24 cellular contexts compared by ENCODE assay signal in the genomic region with DNA sequence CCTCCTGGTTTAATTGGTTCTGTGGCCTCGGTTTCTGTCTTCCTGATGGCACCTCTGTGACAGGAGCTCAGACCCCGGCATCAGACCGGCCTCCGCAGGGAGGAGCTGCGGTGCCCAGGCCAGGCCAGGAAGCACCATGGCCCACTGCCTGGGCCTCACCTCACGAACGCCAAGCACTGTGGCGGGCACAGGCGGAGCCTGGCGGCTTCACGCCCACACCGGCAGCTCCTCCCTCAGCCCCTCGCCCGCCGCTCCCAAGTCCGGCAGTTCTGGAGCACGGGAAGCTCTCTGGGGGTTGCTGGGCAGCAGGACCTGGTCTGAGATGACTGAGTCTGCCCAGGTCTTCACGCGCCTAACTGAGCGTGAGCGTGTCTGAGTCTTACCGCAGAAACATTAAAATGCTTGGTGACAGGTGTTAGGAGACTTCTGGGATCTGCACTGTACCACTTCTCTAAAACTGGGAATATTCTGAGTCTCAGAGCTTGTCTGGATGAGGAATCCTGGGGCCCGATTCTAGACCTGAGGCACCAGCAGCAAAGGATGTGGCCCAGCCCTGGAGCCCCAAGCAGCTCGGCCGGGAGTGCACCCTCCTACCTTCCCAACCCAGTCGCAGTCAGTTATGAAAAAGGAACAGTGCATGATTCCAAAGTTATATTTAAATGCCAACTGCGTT. TPM values are rescaled to one million over a fixed set of nuclear protein-coding genes. Genes with fewer than 3 reads are reported as not detected.
A peak's percentile ranks its signal among the peaks of the same experiment; 100 is the strongest.
DNase-seq lines count a peak whose midpoint lies in the region; ATAC-seq, FAIRE-seq and TF ChIP-seq lines count a peak whose summit lies in the region.
"Had no signal": no experiment of that assay in that cellular context is flagged by ENCODE, and none has a peak within 500 bp of the region (broad histone marks: within the 10 kb centered on the region; RNA-seq: fewer than 3 reads in every experiment).

No MANE protein-coding gene starts in this region.

- H3K9me3 ChIP-seq in pancreas: no peaks in the 10 kb centered on the region

- WGBS in pancreas, 2 donors: 42 to 44% methylated on average over 27 of the region's 27 CpGs

- H3K36me3 Mint-ChIP-seq in chondrocyte (ENCODE audit: low read depth): no peaks in the 10 kb centered on the region
- peaks cover 6 to 11% (median 7%) of the 10 kb centered on the region in 3 donors for H3K36me3 Mint-ChIP-seq in immature natural killer cell

- H3K27ac ChIP-seq in C4-2B: peak overlapping the region; percentile 98
- peak overlapping the region; percentile 73 to 93 (median 88) for H3K27ac ChIP-seq in pancreas
- H3K27ac ChIP-seq: cardiac muscle cell, parathyroid adenoma had no signal

- H3K27me3 ChIP-seq in pancreas: no peaks in the 10 kb centered on the region
- H3K27me3 ChIP-seq: cardiac muscle cell had no signal

- no peak for FAIRE-seq in pancreas (lab: Jason Lieb, UNC)

- peaks cover 48 to 66% (median 53%) of the 10 kb centered on the region in 3 donors for H3K4me1 ChIP-seq in pancreas
- H3K4me1 ChIP-seq: parathyroid adenoma had no signal

- peak; percentile 44 to 63 (median 62) for ATAC-seq in pancreas
- no peak for ATAC-seq in HG03039 (IDR thresholded peaks at IDR 0.05; ENCODE audit: unreplicated experiment)
- ATAC-seq: HCT116; naive thymus-derived CD4-positive, alpha-beta T cell; stimulated activated naive B cell treated with anti-CD40 and anti-IgM and Interleukin-4, amounts not matched to agents 10 μg/mL and 1 μg/mL and 100 μg/mL, for 72 hours had no signal

- peak overlapping the region in 1 of 4 donors; percentile 6 for H3K4me3 ChIP-seq in pancreas
- H3K4me3 ChIP-seq: cardiac muscle cell had no signal

- intact Hi-C loops in pancreas (cut with DNase I): no loop called here

- H3K4me1 Mint-ChIP-seq in chondrocyte (ENCODE audit: low read depth): peaks cover 4% of the 10 kb centered on the region
- H3K4me1 Mint-ChIP-seq in immature natural killer cell: peaks cover 12 to 13% of the 10 kb centered on the region in 2 donors

- H3K27me3 Mint-ChIP-seq in chondrocyte (ENCODE audit: low read depth) (peaks cover 4% of the 10 kb centered on the region), immature natural killer cell (ENCODE audit: low read depth in 3 of 3) (peaks cover 13 to 28% (median 16%) of the 10 kb centered on the region in 3 donors)
- H3K27me3 Mint-ChIP-seq: naive thymus-derived CD4-positive, alpha-beta T cell; stimulated activated naive B cell treated with anti-CD40 and anti-IgM and Interleukin-4, amounts not matched to agents 10 μg/mL and 1 μg/mL and 100 μg/mL, for 72 hours had no signal

- H3K27ac Mint-ChIP-seq in chondrocyte (ENCODE audit: unreplicated experiment) (no peak overlapping the region), immature natural killer cell (no peak overlapping the region)
- H3K27ac Mint-ChIP-seq: stimulated activated naive B cell treated with anti-CD40 and anti-IgM and Interleukin-4, amounts not matched to agents 10 μg/mL and 1 μg/mL and 100 μg/mL, for 72 hours had no signal

- H3K9me3 Mint-ChIP-seq in chondrocyte (ENCODE audit: low read depth) (peaks cover 5% of the 10 kb centered on the region), immature natural killer cell (peaks cover 2 to 5% (median 4%) of the 10 kb centered on the region in 6 donors)

- no peak for TF ChIP-seq CTCF in C4-2B (conservative IDR thresholded peaks at IDR 0.05)
- TF ChIP-seq CTCF in chondrocyte (IDR thresholded peaks at IDR 0.05): no peak
- TF ChIP-seq CTCF in pancreas (IDR thresholded peaks at IDR 0.05): no peak

- DNase-seq in NCI-H2029 (lab: John Stamatoyannopoulos, UW) (peak; percentile 60), chondrocyte (ENCODE audit: low spot score) (peak; percentile 90), pancreas (peak; percentile 65 to 91 (median 79)), immature natural killer cell (no peak), A172 (ENCODE audit: low spot score) (no peak), NCI-H2171 (lab: John Stamatoyannopoulos, UW) (no peak)
- DNase-seq: activated CD4-positive, alpha-beta T cell treated with anti-CD3 and anti-CD28 coated beads for 48 hours; activated effector memory CD4-positive, alpha-beta T cell treated with Interleukin-2 at 50 U/mL for 16 hours; mesendoderm; naive thymus-derived CD4-positive, alpha-beta T cell; NCI-H1048; NCI-H187 treated with DMSO at 0.1 percent for 48 hours; stimulated activated CD4-positive, alpha-beta T cell treated with anti-CD3 and anti-CD28 coated beads, Interleukin-2, amount 100 ng/mL, for 24 hours; stimulated activated naive B cell treated with anti-CD40 and anti-IgM and Interleukin-4, amounts not matched to agents 10 μg/mL and 1 μg/mL and 100 μg/mL, for 72 hours; SW 1271 had no signal

- H3K4me3 Mint-ChIP-seq in chondrocyte (ENCODE audit: unreplicated experiment) (no peak overlapping the region), immature natural killer cell (no peak overlapping the region)
- H3K4me3 Mint-ChIP-seq: naive thymus-derived CD4-positive, alpha-beta T cell; stimulated activated naive B cell treated with anti-CD40 and anti-IgM and Interleukin-4, amounts not matched to agents 10 μg/mL and 1 μg/mL and 100 μg/mL, for 72 hours had no signal

- no peaks in the 10 kb centered on the region for H3K36me3 ChIP-seq in pancreas
- H3K36me3 ChIP-seq: cardiac muscle cell had no signal

RNA-seq across cellular contexts. Expression of gene RTP5, which starts 21.9 kb away (rescaled TPM):
- total RNA-seq in chondrocyte (not detected in 3 replicates), pancreas (not detected)
- polyA plus RNA-seq in pancreas (under 1 TPM; 0.02 to 0.19 TPM), immature natural killer cell (not detected)
- total RNA-seq in A172 (2014; rRNA removed; shearing (Covaris generic)): not detected in 2 replicates
- total RNA-seq: cardiac muscle cell, dermis microvascular lymphatic vessel endothelial cell, fibroblast of villous mesenchyme, HT1080, NCI-H460 had no signal
- polyA plus RNA-seq: cardiac muscle cell; naive thymus-derived CD4-positive, alpha-beta T cell had no signal

RNA-seq across cellular contexts. Expression of gene PDCD1, which starts 32.8 kb away (rescaled TPM):
- total RNA-seq in chondrocyte (not detected in 3 replicates), pancreas (under 1 TPM in 5 of 6 donors, not detected in 1; 0.14 to 0.63 (median 0.29) TPM)
- polyA plus RNA-seq in pancreas (under 1 TPM; 0.09 to 0.23 TPM), immature natural killer cell (1 to 10 TPM in 1 of 3 donors, not detected in 2; 3.3 TPM)
- 0.10 TPM in 1 of 2 replicates, not detected in the other for total RNA-seq in A172 (2014; rRNA removed; shearing (Covaris generic))
- total RNA-seq: cardiac muscle cell, dermis microvascular lymphatic vessel endothelial cell, fibroblast of villous mesenchyme, HT1080, NCI-H460 had no signal
- polyA plus RNA-seq: cardiac muscle cell had no signal

Comparison
In these comparisons a context has a peak if more than half of its experiments do, and no peak if none do; other contexts are left out.
1. DNase-seq: peak in NCI-H2029 (single experiment), chondrocyte (single experiment) and pancreas (6 of 6); none in immature natural killer cell (0 of 3), A172 (single experiment) and NCI-H2171 (single experiment).